1 cellular context compared by ENCODE assay signal in the genomic region with DNA sequence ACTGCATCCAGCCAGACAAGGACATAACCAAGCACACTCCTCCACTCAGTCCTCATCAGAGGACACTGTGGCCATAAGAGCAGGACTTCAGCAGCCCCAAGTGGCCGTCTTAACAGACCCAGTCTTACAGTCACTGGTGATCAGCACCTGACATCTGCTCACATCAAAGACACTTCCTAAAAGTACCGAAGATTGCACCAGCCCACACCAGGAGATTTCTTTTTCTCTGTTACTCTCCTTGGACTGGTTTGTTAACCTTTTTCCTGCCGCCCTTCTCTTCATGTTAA.
A peak's percentile ranks its signal among the peaks of the same experiment; 100 is the strongest.
TF ChIP-seq lines count a peak whose summit lies in the region.

No MANE protein-coding gene starts in this region.

TF ChIP-seq in HepG2, 621 proteins besides CTCF, POLR2A, EP300 and RAD21 (continued from another document):
- TF ChIP-seq, protein P1, sequence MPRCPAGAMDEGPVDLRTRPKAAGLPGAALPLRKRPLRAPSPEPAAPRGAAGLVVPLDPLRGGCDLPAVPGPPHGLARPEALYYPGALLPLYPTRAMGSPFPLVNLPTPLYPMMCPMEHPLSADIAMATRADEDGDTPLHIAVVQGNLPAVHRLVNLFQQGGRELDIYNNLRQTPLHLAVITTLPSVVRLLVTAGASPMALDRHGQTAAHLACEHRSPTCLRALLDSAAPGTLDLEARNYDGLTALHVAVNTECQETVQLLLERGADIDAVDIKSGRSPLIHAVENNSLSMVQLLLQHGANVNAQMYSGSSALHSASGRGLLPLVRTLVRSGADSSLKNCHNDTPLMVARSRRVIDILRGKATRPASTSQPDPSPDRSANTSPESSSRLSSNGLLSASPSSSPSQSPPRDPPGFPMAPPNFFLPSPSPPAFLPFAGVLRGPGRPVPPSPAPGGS (CRISPR knock-in tag; IDR thresholded peaks at IDR 0.05) = no peak
- TF ChIP-seq, protein P2, sequence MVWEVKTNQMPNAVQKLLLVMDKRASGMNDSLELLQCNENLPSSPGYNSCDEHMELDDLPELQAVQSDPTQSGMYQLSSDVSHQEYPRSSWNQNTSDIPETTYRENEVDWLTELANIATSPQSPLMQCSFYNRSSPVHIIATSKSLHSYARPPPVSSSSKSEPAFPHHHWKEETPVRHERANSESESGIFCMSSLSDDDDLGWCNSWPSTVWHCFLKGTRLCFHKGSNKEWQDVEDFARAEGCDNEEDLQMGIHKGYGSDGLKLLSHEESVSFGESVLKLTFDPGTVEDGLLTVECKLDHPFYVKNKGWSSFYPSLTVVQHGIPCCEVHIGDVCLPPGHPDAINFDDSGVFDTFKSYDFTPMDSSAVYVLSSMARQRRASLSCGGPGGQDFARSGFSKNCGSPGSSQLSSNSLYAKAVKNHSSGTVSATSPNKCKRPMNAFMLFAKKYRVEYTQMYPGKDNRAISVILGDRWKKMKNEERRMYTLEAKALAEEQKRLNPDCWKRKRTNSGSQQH (CRISPR knock-in tag; IDR thresholded peaks at IDR 0.05; ENCODE audit: low read depth) = no peak
- TF ChIP-seq, protein P3, sequence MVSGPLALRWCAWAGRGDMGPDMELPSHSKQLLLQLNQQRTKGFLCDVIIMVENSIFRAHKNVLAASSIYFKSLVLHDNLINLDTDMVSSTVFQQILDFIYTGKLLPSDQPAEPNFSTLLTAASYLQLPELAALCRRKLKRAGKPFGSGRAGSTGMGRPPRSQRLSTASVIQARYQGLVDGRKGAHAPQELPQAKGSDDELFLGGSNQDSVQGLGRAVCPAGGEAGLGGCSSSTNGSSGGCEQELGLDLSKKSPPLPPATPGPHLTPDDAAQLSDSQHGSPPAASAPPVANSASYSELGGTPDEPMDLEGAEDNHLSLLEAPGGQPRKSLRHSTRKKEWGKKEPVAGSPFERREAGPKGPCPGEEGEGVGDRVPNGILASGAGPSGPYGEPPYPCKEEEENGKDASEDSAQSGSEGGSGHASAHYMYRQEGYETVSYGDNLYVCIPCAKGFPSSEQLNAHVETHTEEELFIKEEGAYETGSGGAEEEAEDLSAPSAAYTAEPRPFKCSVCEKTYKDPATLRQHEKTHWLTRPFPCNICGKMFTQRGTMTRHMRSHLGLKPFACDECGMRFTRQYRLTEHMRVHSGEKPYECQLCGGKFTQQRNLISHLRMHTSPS (CRISPR knock-in tag; IDR thresholded peaks at IDR 0.05; ENCODE audit: low read depth) = no peak
- TF ChIP-seq STAG1 (CRISPR knock-in tag; IDR thresholded peaks at IDR 0.05) (peak; percentile 46), ZNF510 (CRISPR knock-in tag; IDR thresholded peaks at IDR 0.05; ENCODE audit: low read depth) (no peak)
TF ChIP-seq in HepG2: peak in this region for 1.
